In genomic region chr3:63255819-63256218, GRCh38 we compare ENCODE assay signal across 3 cellular contexts. TPM values are rescaled to one million over a fixed set of nuclear protein-coding genes. Genes with fewer than 3 reads are reported as not detected.
"Had no signal": no experiment of that assay in that cellular context is flagged by ENCODE, and none has a peak within 500 bp of the region (broad histone marks: within the 10 kb centered on the region; RNA-seq: fewer than 3 reads in every experiment).

No MANE protein-coding gene starts in this region.

RNA-seq across cellular contexts. Expression of gene SYNPR, which starts 22.3 kb away (rescaled TPM):
- total RNA-seq: HT-29 had no signal
- polyA plus RNA-seq: HepG2, IgD-negative memory B cell had no signal
